ENCODE assay signal across 12 cellular contexts in the genomic region with DNA sequence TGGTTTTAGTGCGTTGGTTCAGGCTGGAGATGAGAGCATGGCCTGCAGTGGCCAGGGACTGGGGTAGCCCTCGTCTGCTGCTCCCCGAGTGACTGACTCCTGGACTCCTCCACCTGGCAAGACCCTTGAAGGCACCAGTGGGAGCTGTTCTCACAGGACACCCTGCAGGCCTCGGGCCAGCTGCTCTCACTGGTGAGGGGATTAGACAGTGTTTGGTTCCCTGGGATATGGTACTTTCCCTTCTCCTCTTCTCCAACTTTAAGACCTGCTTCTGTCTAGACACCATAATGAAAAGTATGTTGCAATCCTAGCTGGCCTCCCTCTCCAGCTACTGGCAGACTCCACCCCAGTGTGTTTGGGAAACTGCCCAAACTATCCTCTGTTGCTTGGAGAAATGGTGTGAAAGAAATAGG.
DNase-seq lines count a peak whose midpoint lies in the region; ATAC-seq, FAIRE-seq and TF ChIP-seq lines count a peak whose summit lies in the region.
"Had no signal": no experiment of that assay in that cellular context is flagged by ENCODE, and none has a peak within 500 bp of the region (broad histone marks: within the 10 kb centered on the region; RNA-seq: fewer than 3 reads in every experiment).

No MANE protein-coding gene starts in this region.

- no peak overlapping the region for H3K4me3 Mint-ChIP-seq in neural progenitor cell
- H3K4me3 Mint-ChIP-seq: CD4-positive, CD25-positive, alpha-beta regulatory T cell; neural crest cell had no signal

- H4K20me1 ChIP-seq in neural progenitor cell (ENCODE audit: low read depth) = no peaks in the 10 kb centered on the region

- no peak overlapping the region for H3K27ac ChIP-seq in neural progenitor cell
- no peak overlapping the region for H3K27ac ChIP-seq in foreskin keratinocyte
- H3K27ac ChIP-seq: body of pancreas had no signal

- H3K27me3 ChIP-seq in neural progenitor cell (no peaks in the 10 kb centered on the region), foreskin keratinocyte (no peaks in the 10 kb centered on the region)
- H3K27me3 ChIP-seq: body of pancreas had no signal

- H3K4me1 Mint-ChIP-seq in neural progenitor cell = peaks cover 52% of the 10 kb centered on the region
- H3K4me1 Mint-ChIP-seq: CD4-positive, CD25-positive, alpha-beta regulatory T cell had no signal

- peaks cover 21% of the 10 kb centered on the region for H3K27me3 Mint-ChIP-seq in neural progenitor cell (ENCODE audit: insufficient read depth, low read depth)
- H3K27me3 Mint-ChIP-seq: CD4-positive, CD25-positive, alpha-beta regulatory T cell had no signal

- H3K9ac ChIP-seq in neural progenitor cell = no peak overlapping the region

- peaks cover 10% of the 10 kb centered on the region for H3F3A ChIP-seq in neural progenitor cell (ENCODE audit: low read depth)

- H3K36me3 Mint-ChIP-seq in neural progenitor cell = no peaks in the 10 kb centered on the region
- H3K36me3 Mint-ChIP-seq: CD4-positive, CD25-positive, alpha-beta regulatory T cell had no signal

- no peaks in the 10 kb centered on the region for H3K79me2 ChIP-seq in neural progenitor cell (ENCODE audit: low read depth)

- H3K4me3 ChIP-seq in neural progenitor cell = no peak overlapping the region
- H3K4me3 ChIP-seq: body of pancreas had no signal

- no peak for FAIRE-seq in D721Med (lab: Jason Lieb, UNC)

- no peak overlapping the region for H3K4me2 ChIP-seq in neural progenitor cell

- no peaks in the 10 kb centered on the region for H3K9me3 ChIP-seq in neural progenitor cell (ENCODE audit: low read depth)
- H3K9me3 ChIP-seq: body of pancreas had no signal

- no peaks in the 10 kb centered on the region for H3K9me3 Mint-ChIP-seq in neural progenitor cell
- H3K9me3 Mint-ChIP-seq: neural crest cell had no signal

- H3K4me1 ChIP-seq in neural progenitor cell = peaks cover 56% of the 10 kb centered on the region
- peaks cover 14% of the 10 kb centered on the region for H3K4me1 ChIP-seq in foreskin keratinocyte
- H3K4me1 ChIP-seq: body of pancreas had no signal

- no peak overlapping the region for H3K27ac Mint-ChIP-seq in neural progenitor cell
- H3K27ac Mint-ChIP-seq: CD4-positive, CD25-positive, alpha-beta regulatory T cell had no signal

- no peaks in the 10 kb centered on the region for H3K36me3 ChIP-seq in neural progenitor cell

- TF ChIP-seq CTCF in D721Med (IDR thresholded peaks at IDR 0.05; ENCODE audit: insufficient read depth, missing control alignments) = peak; percentile 7
- no peak for TF ChIP-seq CTCF in neural progenitor cell (IDR thresholded peaks at IDR 0.05)
- no peak for TF ChIP-seq CTCF in foreskin keratinocyte (conservative IDR thresholded peaks at IDR 0.05)

- DNase-seq in D721Med (ENCODE audit: insufficient read length, low spot score) (no peak), NCI-H524 treated with DMSO at 0.1 percent for 48 hours (lab: John Stamatoyannopoulos, UW) (peak; percentile 77), fibroblast of the conjunctiva (ENCODE audit: low read depth) (peak; percentile 35), neural progenitor cell (ENCODE audit: low spot score) (no peak), foreskin keratinocyte (no peak)
- DNase-seq in stimulated activated naive CD4-positive, alpha-beta T cell (lab: John Stamatoyannopoulos, UW) = no peak
- DNase-seq: CD4-positive, CD25-positive, alpha-beta regulatory T cell; NCI-H1436 treated with DMSO at 0.1 percent for 48 hours had no signal

- ATAC-seq in foreskin keratinocyte (no peak), HG03139 (IDR thresholded peaks at IDR 0.05; ENCODE audit: unreplicated experiment) (no peak), HG02678 (IDR thresholded peaks at IDR 0.05; ENCODE audit: unreplicated experiment) (no peak)
- ATAC-seq: body of pancreas had no signal

- H2AFZ ChIP-seq in neural progenitor cell (replicated peaks) = peak overlapping the region; percentile 72

Comparison
In these comparisons a context has a peak if more than half of its experiments do, and no peak if none do; other contexts are left out.
1. DNase-seq: peak in NCI-H524 treated with DMSO at 0.1 percent for 48 hours (single experiment) and fibroblast of the conjunctiva (single experiment); none in D721Med (single experiment), neural progenitor cell (single experiment), stimulated activated naive CD4-positive, alpha-beta T cell (0 of 6) and foreskin keratinocyte (0 of 2).